8 cellular contexts compared by ENCODE assay signal in the genomic region with DNA sequence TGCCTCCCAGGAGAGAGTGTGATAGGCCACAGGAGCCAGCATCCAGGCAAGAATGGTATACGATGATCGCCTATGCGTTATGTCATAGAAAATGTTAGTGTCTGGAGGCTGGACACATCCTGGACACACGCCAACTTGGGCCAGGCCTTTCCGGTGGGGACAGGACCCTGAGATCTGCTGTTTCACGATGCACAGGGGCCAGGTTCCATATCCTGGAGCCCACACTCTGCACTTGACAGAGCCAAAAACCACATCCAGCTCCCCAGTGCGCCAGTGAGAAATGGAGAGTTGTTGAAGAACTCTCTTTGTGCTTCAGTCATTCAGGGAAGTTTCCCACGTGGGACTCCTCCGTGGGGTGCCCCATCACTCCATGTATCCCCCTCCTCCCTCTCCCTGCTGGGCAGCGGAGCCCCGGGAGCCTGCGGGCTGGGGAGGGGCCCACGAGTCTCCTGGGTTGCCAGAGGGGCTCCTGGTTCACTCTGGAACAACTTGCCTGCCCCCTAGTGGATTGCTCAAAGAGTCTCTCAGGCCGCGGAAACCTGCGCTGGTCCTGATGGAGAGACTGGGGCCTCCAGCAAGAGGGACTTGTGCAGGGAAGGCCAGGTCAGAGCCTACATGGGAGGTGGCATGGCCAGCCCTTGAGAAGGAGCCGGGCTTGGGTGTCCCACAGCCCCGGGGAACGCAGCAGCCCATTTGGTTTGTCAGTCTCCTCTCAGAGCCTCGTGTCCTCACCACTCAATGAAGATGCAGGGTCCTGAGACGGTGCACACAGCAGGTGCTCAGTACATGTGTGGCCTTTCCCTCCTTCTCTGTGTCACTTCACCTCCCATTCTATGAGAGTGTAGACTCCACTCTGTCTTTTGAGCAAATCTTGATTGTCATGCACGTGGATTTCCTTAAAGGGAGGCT. TPM values are rescaled to one million over a fixed set of nuclear protein-coding genes. Genes with fewer than 3 reads are reported as not detected.
DNase-seq lines count a peak whose midpoint lies in the region; ATAC-seq and TF ChIP-seq lines count a peak whose summit lies in the region.

No MANE protein-coding gene starts in this region.

- POLR2A ChIA-PET in naive thymus-derived CD8-positive, alpha-beta T cell (lab: Charles Lee) = no interaction called here

- peak; percentile 51 for ATAC-seq in esophagus mucosa
- ATAC-seq in naive thymus-derived CD8-positive, alpha-beta T cell = peak; percentile 68 to 80
- peak; percentile 82 for ATAC-seq in stimulated activated naive CD8-positive, alpha-beta T cell treated with anti-CD3 and anti-CD28 coated beads, Interleukin-15, amount 100 ng/mL, for 72 hours
- no peak for ATAC-seq in HG03342 (IDR thresholded peaks at IDR 0.05; ENCODE audit: unreplicated experiment)

- no peaks in the 10 kb centered on the region for H3K36me3 Mint-ChIP-seq in naive thymus-derived CD8-positive, alpha-beta T cell

- peaks cover 2 to 27% (median 17%) of the 10 kb centered on the region in 5 donors for H3K27me3 Mint-ChIP-seq in naive thymus-derived CD8-positive, alpha-beta T cell
- peaks cover 29% of the 10 kb centered on the region for H3K27me3 Mint-ChIP-seq in stimulated activated naive CD8-positive, alpha-beta T cell treated with anti-CD3 and anti-CD28 coated beads, Interleukin-15, amount 100 ng/mL, for 72 hours

- TF ChIP-seq CTCF in DOHH2 (IDR thresholded peaks at IDR 0.05; ENCODE audit: low read depth, low read length, poor library complexity, severe bottlenecking) (peak; percentile 93), OCI-LY1 (IDR thresholded peaks at IDR 0.05; ENCODE audit: low read length) (peak; percentile 86)

- no peaks in the 10 kb centered on the region for H3K9me3 ChIP-seq in DOHH2 (ENCODE audit: control insufficient read depth, insufficient read depth, low read length)
- no peaks in the 10 kb centered on the region for H3K9me3 ChIP-seq in OCI-LY1 (ENCODE audit: low read length)

- peak overlapping the region; percentile 29 for H3K4me2 ChIP-seq in DOHH2 (ENCODE audit: low read length)
- H3K4me2 ChIP-seq in OCI-LY1 (ENCODE audit: low read length) = no peak overlapping the region

- no peak overlapping the region for H3K27ac ChIP-seq in DOHH2 (ENCODE audit: low read depth, low read length)
- H3K27ac ChIP-seq in OCI-LY1 (ENCODE audit: low read depth, low read length, poor library complexity, severe bottlenecking) = no peak overlapping the region

- H3K27me3 ChIP-seq in DOHH2 (ENCODE audit: control insufficient read depth, low read length) (no peaks in the 10 kb centered on the region; the same call in 1 of the 2 replicates), OCI-LY1 (ENCODE audit: insufficient read depth, low read length) (no peaks in the 10 kb centered on the region; the same call in 1 of the 2 replicates)

- peaks cover 0 to 3% (median 0%) of the 10 kb centered on the region in 9 donors for H3K9me3 Mint-ChIP-seq in naive thymus-derived CD8-positive, alpha-beta T cell
- no peaks in the 10 kb centered on the region for H3K9me3 Mint-ChIP-seq in stimulated activated naive CD8-positive, alpha-beta T cell treated with anti-CD3 and anti-CD28 coated beads, Interleukin-15, amount 100 ng/mL, for 72 hours

- DNase-seq in HT-29 (ENCODE audit: low spot score) = peak; percentile 88
- peak; percentile 83 for DNase-seq in activated CD8-positive, alpha-beta memory T cell treated with anti-CD3 and anti-CD28 coated beads, Interleukin-2, amount 50 U/mL, for 48 hours
- DNase-seq in naive thymus-derived CD8-positive, alpha-beta T cell = peak in 9 of 10 donors; percentile 31 to 77 (median 51)
- DNase-seq in stimulated activated naive CD8-positive, alpha-beta T cell treated with anti-CD3 and anti-CD28 coated beads, Interleukin-15, amount 100 ng/mL, for 72 hours = peak; percentile 74

- H3K9me2 ChIP-seq in DOHH2 (replicated peaks; ENCODE audit: control insufficient read depth, low read length) (no peaks in the 10 kb centered on the region), OCI-LY1 (ENCODE audit: low read depth, low read length) (no peaks in the 10 kb centered on the region)

- H3K4me1 ChIP-seq in DOHH2 (ENCODE audit: control insufficient read depth, low read length) (peaks cover 56% of the 10 kb centered on the region), OCI-LY1 (ENCODE audit: insufficient read depth, low read length, severe bottlenecking) (peaks cover 15% of the 10 kb centered on the region)

- H3K4me1 Mint-ChIP-seq in naive thymus-derived CD8-positive, alpha-beta T cell = peaks cover 3 to 22% (median 8%) of the 10 kb centered on the region in 4 donors
- peaks cover 54% of the 10 kb centered on the region for H3K4me1 Mint-ChIP-seq in stimulated activated naive CD8-positive, alpha-beta T cell treated with anti-CD3 and anti-CD28 coated beads, Interleukin-15, amount 100 ng/mL, for 72 hours

- H4K20me1 ChIP-seq in DOHH2 (ENCODE audit: control insufficient read depth, insufficient read depth, low read depth, low read length) (no peaks in the 10 kb centered on the region), OCI-LY1 (ENCODE audit: insufficient read depth, low read length) (no peaks in the 10 kb centered on the region)

- H3K36me3 ChIP-seq in DOHH2 (ENCODE audit: control insufficient read depth, low read length) (no peaks in the 10 kb centered on the region), OCI-LY1 (ENCODE audit: insufficient read depth, low read length) (no peaks in the 10 kb centered on the region)

- H3K4me3 ChIP-seq in DOHH2 (ENCODE audit: low read length) (no peak overlapping the region), OCI-LY1 (ENCODE audit: low read depth, low read length, poor library complexity, severe bottlenecking) (no peak overlapping the region)

- H3K79me2 ChIP-seq in DOHH2 (ENCODE audit: control insufficient read depth, low read length) (no peaks in the 10 kb centered on the region), OCI-LY1 (ENCODE audit: insufficient read depth, low read length) (no peaks in the 10 kb centered on the region)

- H3F3A ChIP-seq in DOHH2 (ENCODE audit: control insufficient read depth, insufficient read depth) = peaks cover 4% of the 10 kb centered on the region; the same call in 1 of the 2 replicates
- no peaks in the 10 kb centered on the region for H3F3A ChIP-seq in OCI-LY1 (ENCODE audit: insufficient read depth, low read length)

- H3K9ac ChIP-seq in OCI-LY1 (ENCODE audit: low read length) = no peak overlapping the region

- H2AFZ ChIP-seq in OCI-LY1 (ENCODE audit: low read length) = no peak overlapping the region

- peak overlapping the region in 1 of 10 donors; percentile 69 for H3K27ac Mint-ChIP-seq in naive thymus-derived CD8-positive, alpha-beta T cell
- no peak overlapping the region for H3K27ac Mint-ChIP-seq in stimulated activated naive CD8-positive, alpha-beta T cell treated with anti-CD3 and anti-CD28 coated beads, Interleukin-15, amount 100 ng/mL, for 72 hours

- H3K4me3 Mint-ChIP-seq in naive thymus-derived CD8-positive, alpha-beta T cell = no peak overlapping the region
- peak overlapping the region in 1 of 2 donors; percentile 21 for H3K4me3 Mint-ChIP-seq in stimulated activated naive CD8-positive, alpha-beta T cell treated with anti-CD3 and anti-CD28 coated beads, Interleukin-15, amount 100 ng/mL, for 72 hours

RNA-seq across cellular contexts. Expression of gene LRRC32, which starts 10.2 kb away (rescaled TPM):
- total RNA-seq in HT-29 (2014; rRNA removed; shearing (Covaris generic)) = 0.10 TPM in 1 of 2 replicates, not detected in the other
- total RNA-seq in esophagus mucosa = 9.0 TPM
- under 1 TPM in 1 of 2 experiments, not detected in 1; 0.08 TPM for total RNA-seq in naive thymus-derived CD8-positive, alpha-beta T cell
- not detected for polyA plus RNA-seq in naive thymus-derived CD8-positive, alpha-beta T cell
